ENCODE assay signal across 13 cellular contexts in genomic region chr11:2770556-2771301, GRCh38.
DNase-seq lines count a peak whose midpoint lies in the region; ATAC-seq, FAIRE-seq and TF ChIP-seq lines count a peak whose summit lies in the region.
"Had no signal": no experiment of that assay in that cellular context is flagged by ENCODE, and none has a peak within 500 bp of the region (broad histone marks: within the 10 kb centered on the region; RNA-seq: fewer than 3 reads in every experiment).

No MANE protein-coding gene starts in this region.

- no peak overlapping the region for H2AFZ ChIP-seq in HepG2 (ENCODE audit: low read length)

- H3K9me3 ChIP-seq in HepG2 (ENCODE audit: low read length) (no peaks in the 10 kb centered on the region), stomach (no peaks in the 10 kb centered on the region)
- H3K9me3 ChIP-seq: tibial nerve had no signal

- no peak for TF ChIP-seq RAD21 in HepG2 (CRISPR knock-in tag; IDR thresholded peaks at IDR 0.05)

- no peak overlapping the region for H3K9ac ChIP-seq in HepG2 (ENCODE audit: insufficient read depth, low read depth, low read length)

- H3K27me3 Mint-ChIP-seq in activated CD8-positive, alpha-beta T cell treated with anti-CD3 and anti-CD28 coated beads, Interleukin-2, amount 10 ng/mL, durations not matched to agents 7 days and 5 days (ENCODE audit: low read depth) = peaks cover 13% of the 10 kb centered on the region
- H3K27me3 Mint-ChIP-seq in activated CD8-positive, alpha-beta T cell treated with anti-CD3 and anti-CD28 coated beads for 36 hours = no peaks in the 10 kb centered on the region

- H3K27me3 ChIP-seq in HepG2 (ENCODE audit: control insufficient read depth in 1 of 2, insufficient read depth in 2 of 2, low read length in 2 of 2) (peaks cover 5 to 76% of the 10 kb centered on the region in 2 experiments; a peak in 4 of 5 replicates), stomach (no peaks in the 10 kb centered on the region)
- H3K27me3 ChIP-seq: tibial nerve had no signal

- no peak overlapping the region for H3K4me2 ChIP-seq in HepG2 (ENCODE audit: low read depth, low read length)

- H3K4me1 ChIP-seq in HepG2 (ENCODE audit: insufficient read depth, low read length) = no peaks in the 10 kb centered on the region
- H3K4me1 ChIP-seq in stomach = no peaks in the 10 kb centered on the region
- H3K4me1 ChIP-seq: tibial nerve had no signal

- H3K36me3 ChIP-seq in HepG2 (replicated peaks in 1 of 2; ENCODE audit: control insufficient read depth in 1 of 2, insufficient read depth in 2 of 2, low read length in 2 of 2) (no peaks in the 10 kb centered on the region), stomach (peaks cover 0 to 7% (median 0%) of the 10 kb centered on the region in 4 donors)
- H3K36me3 ChIP-seq: tibial nerve had no signal

- no TSS peak for BruUV-seq in HepG2 (replicated peaks; lab: Mats Ljungman, UMichigan)

- DNase-seq in activated CD8-positive, alpha-beta T cell treated with anti-CD3 and anti-CD28 coated beads, Interleukin-2, amount 10 ng/mL, durations not matched to agents 7 days and 5 days = peak; percentile 19
- DNase-seq in activated CD8-positive, alpha-beta T cell treated with anti-CD3 and anti-CD28 coated beads for 36 hours = no peak
- peak; percentile 50 for DNase-seq in activated CD8-positive, alpha-beta memory T cell treated with anti-CD3 and anti-CD28 coated beads, Interleukin-2, amount 50 U/mL, for 48 hours
- DNase-seq in HepG2 (ENCODE audit: low spot score) = no peak
- DNase-seq in stomach = peak; percentile 23
- DNase-seq in superior temporal gyrus (ENCODE audit: extremely low spot score) = no peak
- no peak for DNase-seq in HuH-7.5 (ENCODE audit: low spot score)
- no peak for DNase-seq in NCI-H446 treated with DMSO at 0.1 percent for 48 hours (lab: John Stamatoyannopoulos, UW)
- DNase-seq: Calu3; central memory CD4-positive, alpha-beta T cell; MM.1S had no signal

- intact Hi-C loops in activated CD8-positive, alpha-beta T cell treated with anti-CD3 and anti-CD28 coated beads for 36 hours (cut with micrococcal nuclease) = no loop called here
- intact Hi-C loops in HepG2 (cut with micrococcal nuclease; ENCODE audit: unreplicated experiment) (no loop called here), stomach (cut with DNase I; ENCODE audit: low total_unique reads) (no loop called here)

- H3K4me3 Mint-ChIP-seq in activated CD8-positive, alpha-beta T cell treated with anti-CD3 and anti-CD28 coated beads, Interleukin-2, amount 10 ng/mL, durations not matched to agents 7 days and 5 days = no peak overlapping the region
- H3K4me3 Mint-ChIP-seq in activated CD8-positive, alpha-beta T cell treated with anti-CD3 and anti-CD28 coated beads for 36 hours = no peak overlapping the region

- no peak for ATAC-seq in activated CD8-positive, alpha-beta T cell treated with anti-CD3 and anti-CD28 coated beads, Interleukin-2, amount 10 ng/mL, durations not matched to agents 7 days and 5 days
- ATAC-seq in activated CD8-positive, alpha-beta T cell treated with anti-CD3 and anti-CD28 coated beads for 36 hours = no peak
- ATAC-seq in HepG2 = no peak

- no peak for FAIRE-seq in HepG2 (lab: Jason Lieb, UNC)
- FAIRE-seq: RCC 7860 had no signal

- H3K4me3 ChIP-seq in HepG2 (replicated peaks in 1 of 3; ENCODE audit: insufficient read depth in 1 of 3, low read depth in 2 of 3, low read length in 3 of 3) (no peak overlapping the region), stomach (no peak overlapping the region)
- H3K4me3 ChIP-seq: tibial nerve had no signal

- H3K4me1 Mint-ChIP-seq in activated CD8-positive, alpha-beta T cell treated with anti-CD3 and anti-CD28 coated beads, Interleukin-2, amount 10 ng/mL, durations not matched to agents 7 days and 5 days (ENCODE audit: low read depth) = peaks cover 23% of the 10 kb centered on the region
- H3K4me1 Mint-ChIP-seq in activated CD8-positive, alpha-beta T cell treated with anti-CD3 and anti-CD28 coated beads for 36 hours (ENCODE audit: low read depth) = peaks cover 14% of the 10 kb centered on the region

- TF ChIP-seq POLR2A in HepG2 (IDR thresholded peaks at IDR 0.05; ENCODE audit: insufficient read depth in 1 of 2, low read depth in 2 of 2, low read length in 2 of 2) (no peak), stomach (IDR thresholded peaks at IDR 0.05) (no peak)

- no peak overlapping the region for H3K27ac ChIP-seq in HepG2 (ENCODE audit: extremely low read length, insufficient read depth, low read length)
- no peak overlapping the region for H3K27ac ChIP-seq in stomach
- H3K27ac ChIP-seq: tibial nerve had no signal

- no peaks in the 10 kb centered on the region for H3K36me3 Mint-ChIP-seq in activated CD8-positive, alpha-beta T cell treated with anti-CD3 and anti-CD28 coated beads, Interleukin-2, amount 10 ng/mL, durations not matched to agents 7 days and 5 days (ENCODE audit: low read depth)
- no peaks in the 10 kb centered on the region for H3K36me3 Mint-ChIP-seq in activated CD8-positive, alpha-beta T cell treated with anti-CD3 and anti-CD28 coated beads for 36 hours (ENCODE audit: low read depth)

- no peaks in the 10 kb centered on the region for H3K9me3 Mint-ChIP-seq in activated CD8-positive, alpha-beta T cell treated with anti-CD3 and anti-CD28 coated beads, Interleukin-2, amount 10 ng/mL, durations not matched to agents 7 days and 5 days (ENCODE audit: insufficient read depth)
- no peaks in the 10 kb centered on the region for H3K9me3 Mint-ChIP-seq in activated CD8-positive, alpha-beta T cell treated with anti-CD3 and anti-CD28 coated beads for 36 hours

- POLR2A ChIA-PET in activated CD8-positive, alpha-beta T cell treated with anti-CD3 and anti-CD28 coated beads, Interleukin-2, amount 10 ng/mL, durations not matched to agents 7 days and 5 days (lab: Charles Lee) = no interaction called here
- POLR2A ChIA-PET in activated CD8-positive, alpha-beta T cell treated with anti-CD3 and anti-CD28 coated beads for 36 hours (lab: Charles Lee) = interaction anchor here (1.0 kb wide), 1 partner anchor 11 kb away, joined by 3 read pairs; no protein-coding TSS in a partner anchor
- POLR2A ChIA-PET in HepG2 (lab: Yijun Ruan, JAX) = no interaction called here

- no peaks in the 10 kb centered on the region; the same call in 1 of the 2 replicates for H4K20me1 ChIP-seq in HepG2 (ENCODE audit: insufficient read depth, low read length)

- no peaks in the 10 kb centered on the region for H3K79me2 ChIP-seq in HepG2 (ENCODE audit: insufficient read depth, low read length)

- in situ Hi-C loops in HepG2 (cut with HindIII; ENCODE audit: extremely low pct_ligation_motif_present, low pct_unique_long_range_greater_than_20kb) = no loop called here

- no peak overlapping the region for H3K27ac Mint-ChIP-seq in activated CD8-positive, alpha-beta T cell treated with anti-CD3 and anti-CD28 coated beads, Interleukin-2, amount 10 ng/mL, durations not matched to agents 7 days and 5 days
- H3K27ac Mint-ChIP-seq in activated CD8-positive, alpha-beta T cell treated with anti-CD3 and anti-CD28 coated beads for 36 hours = no peak overlapping the region

- no peak for TF ChIP-seq EP300 in HepG2 (IDR thresholded peaks at IDR 0.05; ENCODE audit: low read depth in 2 of 2, low read length in 2 of 2)
- no peak for TF ChIP-seq EP300 in HepG2 (CRISPR knock-in tag; IDR thresholded peaks at IDR 0.05; ENCODE audit: borderline replicate concordance)
- TF ChIP-seq EP300 in stomach (IDR thresholded peaks at IDR 0.05) = no peak

- no peak for TF ChIP-seq CTCF in activated CD8-positive, alpha-beta T cell treated with anti-CD3 and anti-CD28 coated beads for 36 hours (IDR thresholded peaks at IDR 0.05)
- TF ChIP-seq CTCF in HepG2 (CRISPR knock-in tag; IDR thresholded peaks at IDR 0.05) = no peak
- no peak for TF ChIP-seq CTCF in stomach (IDR thresholded peaks at IDR 0.05)

- CTCF ChIA-PET in activated CD8-positive, alpha-beta T cell treated with anti-CD3 and anti-CD28 coated beads, Interleukin-2, amount 10 ng/mL, durations not matched to agents 7 days and 5 days (lab: Charles Lee) = no interaction called here
- CTCF ChIA-PET in activated CD8-positive, alpha-beta T cell treated with anti-CD3 and anti-CD28 coated beads for 36 hours (lab: Charles Lee) = interaction anchor here (0.8 kb wide), 1 partner anchor 280 kb away, joined by 3 read pairs; no protein-coding TSS in a partner anchor
- CTCF ChIA-PET in HepG2 (lab: Yijun Ruan, JAX; ENCODE audit: low intra/inter-chr PET ratio, low total read pairs) = no interaction called here

- WGBS in HepG2 (ENCODE audit: low lambda C conversion rate) = no CpG with 5 or more reads among the region's 10 CpGs
- WGBS in stomach, 5 donors = 92 to 97% (median 93%) methylated on average over 4 to 10 of the region's 10 CpGs

TF ChIP-seq in HepG2, 621 proteins besides CTCF, POLR2A, EP300 and RAD21:
- no peak for TF ChIP-seq ZBTB8A (CRISPR knock-in tag; IDR thresholded peaks at IDR 0.05; ENCODE audit: borderline replicate concordance, low read depth)
- no peak for TF ChIP-seq ZFP36L2 (CRISPR knock-in tag; IDR thresholded peaks at IDR 0.05)
- TF ChIP-seq ZBTB20 (CRISPR knock-in tag; IDR thresholded peaks at IDR 0.05; ENCODE audit: borderline replicate concordance, low read depth) = no peak
- peak; percentile 48 for TF ChIP-seq CREB1 (IDR thresholded peaks at IDR 0.05)
- TF ChIP-seq CREB1 (CRISPR knock-in tag; IDR thresholded peaks at IDR 0.05) = no peak

Comparison
In these comparisons a context has a peak if more than half of its experiments do, and no peak if none do; other contexts are left out.
1. DNase-seq: peak in activated CD8-positive, alpha-beta T cell treated with anti-CD3 and anti-CD28 coated beads, Interleukin-2, amount 10 ng/mL, durations not matched to agents 7 days and 5 days (single experiment), activated CD8-positive, alpha-beta memory T cell treated with anti-CD3 and anti-CD28 coated beads, Interleukin-2, amount 50 U/mL, for 48 hours (single experiment) and stomach (single experiment); none in activated CD8-positive, alpha-beta T cell treated with anti-CD3 and anti-CD28 coated beads for 36 hours (single experiment), HepG2 (single experiment), superior temporal gyrus (single experiment), HuH-7.5 (single experiment) and NCI-H446 treated with DMSO at 0.1 percent for 48 hours (single experiment).